In genomic region chr3:129183569-129184395, GRCh38 we compare ENCODE assay signal across 8 cellular contexts. TPM values are rescaled to one million over a fixed set of nuclear protein-coding genes. Genes with fewer than 3 reads are reported as not detected.
DNase-seq lines count a peak whose midpoint lies in the region; ATAC-seq and TF ChIP-seq lines count a peak whose summit lies in the region.

Gene CNBP, minus strand, starts transcription at chr3:129183896. Its CDS starts 12,139 bp downstream, at chr3:129171757.

- peaks cover 23 to 38% (median 26%) of the 10 kb centered on the region in 11 experiments for H3K36me3 ChIP-seq in BLaER1 treated with 17β-estradiol and CSF1 and Interleukin-3, amounts not matched to agents 10 nM and 100 nM

- peak within 1 kb of the TSS; percentile 84 to 98 (median 91) for H3K4me2 ChIP-seq in BLaER1 treated with 17β-estradiol and CSF1 and Interleukin-3, amounts not matched to agents 10 nM and 100 nM

- H3K9me3 Mint-ChIP-seq in activated CD4-positive, alpha-beta T cell treated with anti-CD3 and anti-CD28 coated beads, Interleukin-2, amount 10 ng/mL, durations not matched to agents 7 days and 5 days = no peaks in the 10 kb centered on the region

- CTCF ChIA-PET in activated CD4-positive, alpha-beta T cell treated with anti-CD3 and anti-CD28 coated beads, Interleukin-2, amount 10 ng/mL, durations not matched to agents 7 days and 5 days (lab: Charles Lee) = interaction anchor here (0.7 to 5.7 kb wide), 8 partner anchors 17 to 65 kb away, joined by 3 to 29 read pairs (median 3); partner anchors contain the start of gene COPG1

- H3K27ac ChIP-seq in BLaER1 treated with 17β-estradiol and CSF1 and Interleukin-3, amounts not matched to agents 10 nM and 100 nM = peak within 1 kb of the TSS; percentile 97 to 100 (median 100)
- H3K27ac ChIP-seq in coronary artery = peak within 1 kb of the TSS; percentile 96 to 99

- peaks cover 36 to 47% (median 40%) of the 10 kb centered on the region in 11 experiments for H4K20me1 ChIP-seq in BLaER1 treated with 17β-estradiol and CSF1 and Interleukin-3, amounts not matched to agents 10 nM and 100 nM

- peaks cover 37% of the 10 kb centered on the region for H3K36me3 Mint-ChIP-seq in activated CD4-positive, alpha-beta T cell treated with anti-CD3 and anti-CD28 coated beads, Interleukin-2, amount 10 ng/mL, durations not matched to agents 7 days and 5 days (ENCODE audit: low read depth)

- DNase-seq in NCI-H69 (lab: John Stamatoyannopoulos, UW) (peak; percentile 94), coronary artery (ENCODE audit: low spot score) (peak; percentile 95), left kidney (ENCODE audit: low read depth, low spot score) (peak; percentile 98)
- peak; percentile 91 for DNase-seq in activated CD4-positive, alpha-beta T cell treated with anti-CD3 and anti-CD28 coated beads, Interleukin-2, amount 10 ng/mL, durations not matched to agents 7 days and 5 days
- peak; percentile 93 for DNase-seq in stimulated activated CD4-positive, alpha-beta T cell treated with anti-CD3 and anti-CD28 coated beads, Interleukin-1b, Interleukin-23, amount 100 ng/mL, for 48 hours

- peak within 1 kb of the TSS; percentile 99 to 100 (median 100) for H3K9ac ChIP-seq in BLaER1 treated with 17β-estradiol and CSF1 and Interleukin-3, amounts not matched to agents 10 nM and 100 nM

- H3K4me3 Mint-ChIP-seq in activated CD4-positive, alpha-beta T cell treated with anti-CD3 and anti-CD28 coated beads, Interleukin-2, amount 10 ng/mL, durations not matched to agents 7 days and 5 days = peak within 1 kb of the TSS; percentile 87

- POLR2A ChIA-PET in activated CD4-positive, alpha-beta T cell treated with anti-CD3 and anti-CD28 coated beads, Interleukin-2, amount 10 ng/mL, durations not matched to agents 7 days and 5 days (lab: Charles Lee) = interaction anchor here (0.6 to 1.2 kb wide), 2 partner anchors 47 to 53 kb away, joined by 3 to 6 read pairs; no protein-coding TSS in a partner anchor

- no peaks in the 10 kb centered on the region for H3K9me3 ChIP-seq in BLaER1 treated with 17β-estradiol and CSF1 and Interleukin-3, amounts not matched to agents 10 nM and 100 nM (replicated peaks in 1 of 11)

- H3K4me1 ChIP-seq in BLaER1 treated with 17β-estradiol and CSF1 and Interleukin-3, amounts not matched to agents 10 nM and 100 nM = peaks cover 39 to 67% (median 49%) of the 10 kb centered on the region in 10 experiments

- peaks cover 46% of the 10 kb centered on the region for H3K4me1 Mint-ChIP-seq in activated CD4-positive, alpha-beta T cell treated with anti-CD3 and anti-CD28 coated beads, Interleukin-2, amount 10 ng/mL, durations not matched to agents 7 days and 5 days

- TF ChIP-seq CTCF in coronary artery (IDR thresholded peaks at IDR 0.05) = no peak

- peak within 1 kb of the TSS; percentile 89 to 100 (median 98) for H3K4me3 ChIP-seq in BLaER1 treated with 17β-estradiol and CSF1 and Interleukin-3, amounts not matched to agents 10 nM and 100 nM
- H3K4me3 ChIP-seq in coronary artery = peak within 1 kb of the TSS; percentile 88

- ATAC-seq in GM19351 (IDR thresholded peaks at IDR 0.05; ENCODE audit: unreplicated experiment) = peak; percentile 87
- ATAC-seq in HG03520 (IDR thresholded peaks at IDR 0.05; ENCODE audit: unreplicated experiment) = peak; percentile 95

- no peaks in the 10 kb centered on the region for H3K27me3 Mint-ChIP-seq in activated CD4-positive, alpha-beta T cell treated with anti-CD3 and anti-CD28 coated beads, Interleukin-2, amount 10 ng/mL, durations not matched to agents 7 days and 5 days

- H3K27ac Mint-ChIP-seq in activated CD4-positive, alpha-beta T cell treated with anti-CD3 and anti-CD28 coated beads, Interleukin-2, amount 10 ng/mL, durations not matched to agents 7 days and 5 days = peak within 1 kb of the TSS; percentile 99

- H3K27me3 ChIP-seq in BLaER1 treated with 17β-estradiol and CSF1 and Interleukin-3, amounts not matched to agents 10 nM and 100 nM = no peaks in the 10 kb centered on the region

RNA-seq across cellular contexts. Expression of gene CNBP, which starts in this region (rescaled TPM):
- total RNA-seq in activated CD4-positive, alpha-beta T cell treated with anti-CD3 and anti-CD28 coated beads, Interleukin-2, amount 10 ng/mL, durations not matched to agents 7 days and 5 days = 100 to 1,000 TPM; 263 to 270 TPM

Comparison
In these comparisons a context has a peak if more than half of its experiments do, and no peak if none do; other contexts are left out.
1. Peak in every context shown above with its lines: DNase-seq, ATAC-seq, H3K4me3 ChIP-seq and H3K27ac ChIP-seq.